In the genomic region with DNA sequence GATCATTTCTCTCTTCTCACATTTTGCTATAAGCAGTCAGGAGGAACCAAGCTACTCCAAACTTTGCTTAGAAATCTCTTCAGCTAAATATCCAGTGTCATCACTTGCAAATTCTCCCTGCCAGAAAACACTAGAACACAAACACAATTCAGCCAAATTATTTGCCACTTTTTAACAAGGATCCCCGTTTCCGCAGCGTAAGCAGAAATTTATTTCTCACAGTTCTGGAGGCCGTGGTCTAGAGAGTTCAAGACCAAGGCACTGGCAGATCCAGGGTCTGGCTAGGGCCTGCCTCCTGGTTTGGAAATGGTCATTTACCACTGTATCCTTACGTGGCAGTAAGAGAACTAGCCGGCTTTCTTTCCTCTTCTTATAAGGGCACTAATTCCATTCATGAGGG, we compare ENCODE assay signal across 1 cellular context.
TF ChIP-seq lines count a peak whose summit lies in the region.

No MANE protein-coding gene starts in this region.

TF ChIP-seq in HepG2, 621 proteins besides CTCF, POLR2A, EP300 and RAD21 (continued from another document):
- TF ChIP-seq MAFK (conservative IDR thresholded peaks at IDR 0.05 in 1 of 2, IDR thresholded peaks at IDR 0.05 in 1 of 2; ENCODE audit: low read length in 2 of 2) (peak; percentile 7 to 52; a peak in 1 of 4 replicates), KLF6 (CRISPR knock-in tag; IDR thresholded peaks at IDR 0.05) (no peak), ZNF737 (CRISPR knock-in tag; IDR thresholded peaks at IDR 0.05; ENCODE audit: borderline replicate concordance) (no peak)
